24 cellular contexts compared by ENCODE assay signal in genomic region chr14:80714489-80714888, GRCh38.
"Had no signal": no experiment of that assay in that cellular context is flagged by ENCODE, and none has a peak within 500 bp of the region (broad histone marks: within the 10 kb centered on the region; RNA-seq: fewer than 3 reads in every experiment).

No MANE protein-coding gene starts in this region.

- H3K36me3 ChIP-seq: left lung, sigmoid colon, uterus had no signal

- H3K27me3 ChIP-seq: left lung, sigmoid colon, testis, uterus had no signal

- H3K27ac ChIP-seq: epithelial cell of prostate, left lung, sigmoid colon, testis, uterus had no signal

- DNase-seq: activated CD4-positive, alpha-beta T cell treated with anti-CD3 and anti-CD28 coated beads for 1 hour; activated CD4-positive, alpha-beta T cell treated with anti-CD3 and anti-CD28 coated beads, Interleukin-2, amount 50 U/mL, for 1 hour; activated CD8-positive, alpha-beta memory T cell treated with anti-CD3 and anti-CD28 coated beads for 24 hours; activated effector memory CD4-positive, alpha-beta T cell treated with Interleukin-2 at 50 U/mL for 16 hours; activated naive CD4-positive, alpha-beta T cell treated with anti-CD3 and anti-CD28 coated beads for 36 hours; activated naive CD8-positive, alpha-beta T cell treated with anti-CD3 and anti-CD28 coated beads, Interleukin-2, amount 50 U/mL, for 24 hours; activated T-cell treated with anti-CD3 and anti-CD28 coated beads, Interleukin-2, amount 50 U/mL, for 48 hours; cortex of kidney; endodermal cell; left lung; naive B cell; retina; sigmoid colon; stimulated activated CD4-positive, alpha-beta T cell treated with anti-CD3 and anti-CD28 coated beads, Interleukin-15, amount 100 ng/mL, for 24 hours; T-helper 9 cell; testis; trophoblast cell; uterus had no signal

- H3K27me3 Mint-ChIP-seq: activated naive CD8-positive, alpha-beta T cell treated with anti-CD3 and anti-CD28 coated beads, Interleukin-2, amount 50 U/mL, for 24 hours; naive B cell; progenitor cell of endocrine pancreas; stimulated activated memory B cell treated with anti-CD40 and anti-IgM and Interleukin-4, amounts not matched to agents 10 μg/mL and 1 μg/mL and 100 μg/mL, for 72 hours had no signal

- H3K4me3 ChIP-seq: left lung, lung, sigmoid colon, smooth muscle cell, testis, uterus had no signal

- H3K27ac Mint-ChIP-seq: activated naive CD4-positive, alpha-beta T cell treated with anti-CD3 and anti-CD28 coated beads for 36 hours; activated naive CD8-positive, alpha-beta T cell treated with anti-CD3 and anti-CD28 coated beads, Interleukin-2, amount 50 U/mL, for 24 hours; endodermal cell; progenitor cell of endocrine pancreas; stimulated activated memory B cell treated with anti-CD40 and anti-IgM and Interleukin-4, amounts not matched to agents 10 μg/mL and 1 μg/mL and 100 μg/mL, for 72 hours had no signal

- H3K4me2 ChIP-seq: smooth muscle cell had no signal

- H3K4me1 Mint-ChIP-seq: endodermal cell; stimulated activated memory B cell treated with anti-CD40 and anti-IgM and Interleukin-4, amounts not matched to agents 10 μg/mL and 1 μg/mL and 100 μg/mL, for 72 hours had no signal

- H3K9me3 Mint-ChIP-seq: activated naive CD4-positive, alpha-beta T cell treated with anti-CD3 and anti-CD28 coated beads for 36 hours; activated naive CD8-positive, alpha-beta T cell treated with anti-CD3 and anti-CD28 coated beads, Interleukin-2, amount 50 U/mL, for 24 hours; endodermal cell; naive B cell; neural crest cell; stimulated activated memory B cell treated with anti-CD40 and anti-IgM and Interleukin-4, amounts not matched to agents 10 μg/mL and 1 μg/mL and 100 μg/mL, for 72 hours had no signal

- H3K9me3 ChIP-seq: left lung, sigmoid colon, testis, uterus had no signal

- H3K4me1 ChIP-seq: left lung, sigmoid colon, testis, uterus had no signal

- H3K4me3 Mint-ChIP-seq: activated naive CD4-positive, alpha-beta T cell treated with anti-CD3 and anti-CD28 coated beads for 36 hours; activated naive CD8-positive, alpha-beta T cell treated with anti-CD3 and anti-CD28 coated beads, Interleukin-2, amount 50 U/mL, for 24 hours; endodermal cell; naive B cell; neural crest cell; stimulated activated memory B cell treated with anti-CD40 and anti-IgM and Interleukin-4, amounts not matched to agents 10 μg/mL and 1 μg/mL and 100 μg/mL, for 72 hours had no signal

- H3K36me3 Mint-ChIP-seq: naive B cell; stimulated activated memory B cell treated with anti-CD40 and anti-IgM and Interleukin-4, amounts not matched to agents 10 μg/mL and 1 μg/mL and 100 μg/mL, for 72 hours had no signal
